In the genomic region with DNA sequence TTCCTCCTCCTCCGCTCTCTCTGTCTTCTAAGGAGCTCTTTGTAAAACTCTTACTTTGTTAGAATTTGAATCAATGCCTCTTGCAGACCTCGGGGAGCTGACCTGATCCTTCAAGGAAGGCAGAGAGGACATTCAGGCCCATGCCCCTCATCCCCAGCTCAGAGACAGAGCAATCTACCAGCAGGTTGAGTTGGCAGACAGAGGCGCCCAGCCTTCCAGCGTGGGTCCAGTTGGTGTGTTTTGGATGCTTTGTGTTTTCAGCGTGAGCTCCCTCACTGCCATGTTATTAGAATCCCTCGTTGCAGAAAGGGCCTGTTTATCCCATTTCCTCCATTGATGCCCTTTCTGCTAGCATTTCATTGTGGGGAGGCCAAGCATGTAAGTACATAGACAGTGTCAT, we compare ENCODE assay signal across 15 cellular contexts.
A peak's percentile ranks its signal among the peaks of the same experiment; 100 is the strongest.
DNase-seq lines count a peak whose midpoint lies in the region; ATAC-seq and TF ChIP-seq lines count a peak whose summit lies in the region.
"Had no signal": no experiment of that assay in that cellular context is flagged by ENCODE, and none has a peak within 500 bp of the region (broad histone marks: within the 10 kb centered on the region; RNA-seq: fewer than 3 reads in every experiment).

No MANE protein-coding gene starts in this region.

- peaks cover 0 to 3% (median 0%) of the 10 kb centered on the region in 7 donors for H3K9me3 Mint-ChIP-seq in CD14-positive monocyte

- no peak overlapping the region for H3K4me2 ChIP-seq in PC-9

- no peak overlapping the region for H3K4me3 Mint-ChIP-seq in CD14-positive monocyte

- H3K36me3 Mint-ChIP-seq in CD14-positive monocyte, result peaks cover 60 to 62% of the 10 kb centered on the region in 2 donors

- no peak for TF ChIP-seq EP300 in esophagus muscularis mucosa (IDR thresholded peaks at IDR 0.05)

- peaks cover 22% of the 10 kb centered on the region for H3K79me2 ChIP-seq in PC-9 (ENCODE audit: low read depth)

- peaks cover 25% of the 10 kb centered on the region; the same call in 1 of the 2 replicates for H3F3A ChIP-seq in PC-9 (ENCODE audit: insufficient read depth, low read depth)

- CTCF ChIA-PET in PC-9 (lab: Charles Lee), result no interaction called here

- H3K4me3 ChIP-seq in PC-9, result no peak overlapping the region
- peak overlapping the region in 2 of 4 donors; percentile 9 to 30 for H3K4me3 ChIP-seq in esophagus muscularis mucosa
- H3K4me3 ChIP-seq in skeletal muscle tissue (ENCODE audit: low read length in 3 of 3), result no peak overlapping the region
- no peak overlapping the region for H3K4me3 ChIP-seq in effector memory CD4-positive, alpha-beta T cell (ENCODE audit: insufficient read depth, low read depth, low read length, poor library complexity, severe bottlenecking)
- H3K4me3 ChIP-seq: adrenal gland, sigmoid colon had no signal

- no peak for ATAC-seq in GM18861 (IDR thresholded peaks at IDR 0.05; ENCODE audit: unreplicated experiment)
- ATAC-seq: esophagus mucosa, left lung had no signal

- no peak for TF ChIP-seq CTCF in CD14-positive monocyte (IDR thresholded peaks at IDR 0.05)
- no peak for TF ChIP-seq CTCF in PC-9 (conservative IDR thresholded peaks at IDR 0.05)
- TF ChIP-seq CTCF in esophagus muscularis mucosa (IDR thresholded peaks at IDR 0.05), result no peak

- H3K36me3 ChIP-seq in PC-9 (ENCODE audit: low read depth) (no peaks in the 10 kb centered on the region; the same call in 1 of the 2 replicates), esophagus muscularis mucosa (peaks cover 0 to 18% (median 8%) of the 10 kb centered on the region in 4 donors), skeletal muscle tissue (ENCODE audit: control insufficient read depth in 3 of 3, insufficient read depth in 3 of 3, low read length in 3 of 3) (no peaks in the 10 kb centered on the region)
- peaks cover 14% of the 10 kb centered on the region for H3K36me3 ChIP-seq in effector memory CD4-positive, alpha-beta T cell (ENCODE audit: control insufficient read depth, insufficient read depth, low read length)
- H3K36me3 ChIP-seq: sigmoid colon had no signal

- H3K9me2 ChIP-seq in PC-9 (ENCODE audit: insufficient read depth), result no peaks in the 10 kb centered on the region

- peaks cover 0 to 4% (median 0%) of the 10 kb centered on the region in 3 donors for H3K27me3 Mint-ChIP-seq in CD14-positive monocyte (ENCODE audit: low read depth in 3 of 3)

- peaks cover 18% of the 10 kb centered on the region for H4K20me1 ChIP-seq in PC-9 (ENCODE audit: insufficient read depth)

- BruUV-seq in PC-9 (replicated peaks; lab: Mats Ljungman, UMichigan), result TSS peak; percentile 8

- H3K9ac ChIP-seq in skeletal muscle tissue (ENCODE audit: low read depth in 1 of 3, low read length in 3 of 3), result no peak overlapping the region

- H3K4me1 ChIP-seq in PC-9 (replicated peaks; ENCODE audit: insufficient read depth), result no peaks in the 10 kb centered on the region
- H3K4me1 ChIP-seq in esophagus muscularis mucosa, result peaks cover 56 to 71% (median 65%) of the 10 kb centered on the region in 4 donors
- H3K4me1 ChIP-seq in skeletal muscle tissue (ENCODE audit: control insufficient read depth in 3 of 3, insufficient read depth in 3 of 3, low read length in 3 of 3), result peaks cover 45 to 55% (median 46%) of the 10 kb centered on the region in 3 donors
- peaks cover 11% of the 10 kb centered on the region for H3K4me1 ChIP-seq in effector memory CD4-positive, alpha-beta T cell (ENCODE audit: control insufficient read depth, insufficient read depth, low read length, poor library complexity, severe bottlenecking)

- no peak overlapping the region for H2AFZ ChIP-seq in PC-9

- intact Hi-C loops in CD14-positive monocyte (cut with micrococcal nuclease) (no loop called here), PC-9 (cut with micrococcal nuclease; ENCODE audit: unreplicated experiment) (no loop called here), esophagus muscularis mucosa (cut with DNase I) (no loop called here)

- H3K4me1 Mint-ChIP-seq in CD14-positive monocyte, result peaks cover 23% of the 10 kb centered on the region

- 71% methylated on average over 6 of the region's 6 CpGs for WGBS in esophagus muscularis mucosa

- no peaks in the 10 kb centered on the region for H3K27me3 ChIP-seq in PC-9 (ENCODE audit: insufficient read depth, low read depth)
- H3K27me3 ChIP-seq in esophagus muscularis mucosa, result no peaks in the 10 kb centered on the region
- H3K27me3 ChIP-seq in skeletal muscle tissue (ENCODE audit: control insufficient read depth in 3 of 3, insufficient read depth in 3 of 3, low read length in 3 of 3), result peaks cover 5 to 20% (median 7%) of the 10 kb centered on the region in 3 donors
- no peaks in the 10 kb centered on the region for H3K27me3 ChIP-seq in effector memory CD4-positive, alpha-beta T cell (replicated peaks; ENCODE audit: control insufficient read depth, insufficient read depth, low read length, poor library complexity, severe bottlenecking)
- H3K27me3 ChIP-seq: adrenal gland, left lung, sigmoid colon had no signal

- H3K9me3 ChIP-seq in PC-9 (ENCODE audit: insufficient read depth, low read depth) (no peaks in the 10 kb centered on the region), esophagus muscularis mucosa (no peaks in the 10 kb centered on the region), skeletal muscle tissue (ENCODE audit: control insufficient read depth in 3 of 3, low read length in 3 of 3) (no peaks in the 10 kb centered on the region)
- no peaks in the 10 kb centered on the region for H3K9me3 ChIP-seq in effector memory CD4-positive, alpha-beta T cell (ENCODE audit: control insufficient read depth, low read length)
- H3K9me3 ChIP-seq: adrenal gland, left lung, sigmoid colon had no signal

- H3K27ac ChIP-seq in PC-9 (no peak overlapping the region), esophagus muscularis mucosa (replicated peaks in 1 of 4) (peak overlapping the region; percentile 10 to 70 (median 58)), skeletal muscle tissue (ENCODE audit: low read depth, low read length) (peak overlapping the region; percentile 81)
- H3K27ac ChIP-seq in effector memory CD4-positive, alpha-beta T cell (ENCODE audit: insufficient read depth, low read length, poor library complexity, severe bottlenecking), result no peak overlapping the region

- TF ChIP-seq POLR2A in esophagus muscularis mucosa (IDR thresholded peaks at IDR 0.05; ENCODE audit: low read depth), result no peak

- POLR2A ChIA-PET in PC-9 (lab: Charles Lee; ENCODE audit: unreplicated experiment), result no interaction called here

- no peak for DNase-seq in CD14-positive monocyte (ENCODE audit: low spot score)
- DNase-seq in PC-9, result no peak
- DNase-seq in esophagus muscularis mucosa (ENCODE audit: extremely low spot score), result no peak
- no peak for DNase-seq in 8988T
- DNase-seq in effector memory CD4-positive, alpha-beta T cell, result no peak
- DNase-seq in NCI-H1048 (lab: John Stamatoyannopoulos, UW), result no peak
- DNase-seq: activated CD4-positive, CD25-positive, alpha-beta regulatory T cell; left lung; NCI-H510A; sigmoid colon; stimulated activated naive CD4-positive, alpha-beta T cell had no signal

- peak overlapping the region in 4 of 7 donors; percentile 9 to 51 (median 40) for H3K27ac Mint-ChIP-seq in CD14-positive monocyte

Comparison
In these comparisons a context has a peak if more than half of its experiments do, and no peak if none do; other contexts are left out.
1. H3K27ac ChIP-seq: peak in esophagus muscularis mucosa (4 of 4) and skeletal muscle tissue (single experiment); none in PC-9 (single experiment) and effector memory CD4-positive, alpha-beta T cell (single experiment).